26 cellular contexts compared by ENCODE assay signal in the genomic region with DNA sequence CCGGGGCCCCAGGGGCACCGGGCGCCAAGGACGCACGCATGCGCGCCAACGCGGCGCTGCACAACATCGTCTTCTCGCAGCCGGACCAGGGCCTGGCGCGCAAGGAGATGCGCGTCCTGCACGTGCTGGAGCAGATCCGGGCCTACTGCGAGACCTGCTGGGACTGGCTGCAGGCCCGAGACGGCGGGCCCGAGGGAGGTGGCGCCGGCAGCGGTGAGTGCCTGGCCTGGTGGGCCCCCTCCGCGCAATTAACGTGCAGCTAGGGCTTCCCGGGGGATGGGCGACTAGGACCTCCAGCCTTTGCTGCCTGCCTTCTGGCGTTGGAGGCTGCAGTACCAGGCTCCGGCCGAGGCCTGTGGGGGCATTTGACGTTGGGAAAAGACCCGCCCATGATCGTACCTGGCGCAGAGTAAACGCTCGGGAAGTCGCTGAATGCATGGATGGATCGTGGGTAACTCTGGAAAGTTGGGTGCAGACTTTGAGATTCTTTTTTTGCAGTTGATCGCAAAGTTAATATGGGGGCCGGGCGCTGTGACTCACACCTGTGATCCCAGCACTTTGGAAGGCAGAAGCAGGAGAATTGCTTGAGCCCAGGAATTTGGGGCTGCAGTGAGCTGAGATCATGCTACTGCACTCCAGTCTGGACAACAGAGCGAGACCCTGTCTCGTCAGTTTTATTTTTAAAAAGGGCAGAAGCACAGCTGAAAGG. TPM values are rescaled to one million over a fixed set of nuclear protein-coding genes. Genes with fewer than 3 reads are reported as not detected.
A peak's percentile ranks its signal among the peaks of the same experiment; 100 is the strongest.
DNase-seq lines count a peak whose midpoint lies in the region; FAIRE-seq and TF ChIP-seq lines count a peak whose summit lies in the region.
"Had no signal": no experiment of that assay in that cellular context is flagged by ENCODE, and none has a peak within 500 bp of the region (broad histone marks: within the 10 kb centered on the region; RNA-seq: fewer than 3 reads in every experiment).

No MANE protein-coding gene starts in this region.

- H3K4me1 ChIP-seq in H1 (replicated peaks in 1 of 4; ENCODE audit: control insufficient read depth in 3 of 4, insufficient read depth in 4 of 4, low read length in 3 of 4), result peaks cover 0 to 22% (median 18%) of the 10 kb centered on the region in 4 experiments; a peak in 6 of 7 replicates
- H3K4me1 ChIP-seq in neuronal stem cell (ENCODE audit: control insufficient read depth in 2 of 2, insufficient read depth in 1 of 2, low read depth in 1 of 2, low read length in 2 of 2), result peaks cover 15 to 16% of the 10 kb centered on the region in 2 donors
- peaks cover 5 to 18% of the 10 kb centered on the region in 2 donors for H3K4me1 ChIP-seq in thyroid gland
- H3K4me1 ChIP-seq in mesenchymal stem cell (ENCODE audit: control insufficient read depth, insufficient read depth, low read depth, low read length), result peaks cover 11% of the 10 kb centered on the region

- no peaks in the 10 kb centered on the region for H3K79me2 ChIP-seq in H1 (ENCODE audit: control insufficient read depth in 1 of 2, insufficient read depth in 2 of 2, low read length in 2 of 2)

- FAIRE-seq in H1 (lab: Jason Lieb, UNC), result no peak
- FAIRE-seq: kidney, pancreas had no signal

- H2AFZ ChIP-seq in H1 (ENCODE audit: low read length) (no peak overlapping the region), neuronal stem cell (ENCODE audit: low read length) (no peak overlapping the region), mesenchymal stem cell (ENCODE audit: low read depth, low read length) (no peak overlapping the region)

- H3K27ac ChIP-seq in H1 (ENCODE audit: low read depth, low read length) (no peak overlapping the region), neuronal stem cell (replicated peaks; ENCODE audit: low read length) (no peak overlapping the region), thyroid gland (no peak overlapping the region), mesenchymal stem cell (ENCODE audit: low read length, poor library complexity, severe bottlenecking) (no peak overlapping the region)
- H3K27ac ChIP-seq: lower lobe of right lung, pancreas, SK-N-MC had no signal

- H3K36me3 Mint-ChIP-seq in HFFc6 (ENCODE audit: low read depth), result no peaks in the 10 kb centered on the region
- H3K36me3 Mint-ChIP-seq: IgD-negative memory B cell; natural killer cell treated with Interleukin-12 subunit alpha and Interleukin-12 subunit beta and Interleukin-15 and Interleukin-18, amount 100 ng/mL, for 72 hours had no signal

- CTCF ChIA-PET in H1 (lab: Charles Lee; ENCODE audit: partially characterized antibody), result interaction anchor here (0.7 to 6.9 kb wide), 10 partner anchors 10 to 86 kb away, joined by 3 to 54 read pairs (median 3); no protein-coding TSS in a partner anchor

- H4K8ac ChIP-seq in H1 (ENCODE audit: extremely low read depth, insufficient read depth, low read length), result peak overlapping the region; percentile 79; the same call in 1 of the 2 replicates
- H4K8ac ChIP-seq in neuronal stem cell (ENCODE audit: low read depth, low read length), result no peak overlapping the region
- H4K8ac ChIP-seq in mesenchymal stem cell (ENCODE audit: low read length), result no peak overlapping the region

- H3K36me3 ChIP-seq in H1 (ENCODE audit: control insufficient read depth in 2 of 4, insufficient read depth in 4 of 4, low read length in 3 of 4) (peaks cover 0 to 2% (median 0%) of the 10 kb centered on the region in 4 experiments; a peak in 2 of 8 replicates), neuronal stem cell (replicated peaks in 1 of 2; ENCODE audit: control insufficient read depth in 2 of 2, insufficient read depth in 2 of 2, low read length in 2 of 2) (peaks cover 34 to 95% of the 10 kb centered on the region in 2 donors), thyroid gland (no peaks in the 10 kb centered on the region), mesenchymal stem cell (ENCODE audit: control insufficient read depth in 1 of 2, insufficient read depth in 2 of 2, low read depth in 1 of 2, low read length in 2 of 2) (peaks cover 0 to 20% of the 10 kb centered on the region in 2 experiments)
- H3K36me3 ChIP-seq: lower lobe of right lung, pancreas had no signal

- H3K23ac ChIP-seq in H1 (ENCODE audit: insufficient read length) (no peak overlapping the region), neuronal stem cell (ENCODE audit: low read depth, low read length, poor library complexity) (peak overlapping the region; percentile 80), mesenchymal stem cell (ENCODE audit: low read length in 2 of 2) (no peak overlapping the region)

- no peaks in the 10 kb centered on the region; the same call in 1 of the 2 replicates for H3K79me1 ChIP-seq in H1 (ENCODE audit: low read depth, low read length)
- H3K79me1 ChIP-seq in neuronal stem cell (ENCODE audit: low read depth, low read length), result peaks cover 17% of the 10 kb centered on the region
- H3K79me1 ChIP-seq in mesenchymal stem cell (replicated peaks; ENCODE audit: low read length, poor library complexity, severe bottlenecking), result no peaks in the 10 kb centered on the region

- no peak overlapping the region for H4K5ac ChIP-seq in H1 (ENCODE audit: insufficient read length, low read depth, low read length)

- H3K4me3 Mint-ChIP-seq in HFFc6, result no peak overlapping the region
- H3K4me3 Mint-ChIP-seq: CD4-positive, alpha-beta T cell; natural killer cell treated with Interleukin-12 subunit alpha and Interleukin-12 subunit beta and Interleukin-15 and Interleukin-18, amount 100 ng/mL, for 72 hours; stimulated activated effector memory CD8-positive, alpha-beta T cell treated with anti-CD3 and anti-CD28 coated beads, Interleukin-12 subunit alpha, Interleukin-12 subunit beta, amount 100 ng/mL, for 72 hours; T-helper 1 cell treated with Interleukin-12 subunit alpha and Interleukin-12 subunit beta and Interleukin-4 antibody, amounts not matched to agents 30 μg/mL and 1 μg/mL, for 36 hours had no signal

- H3K4me2 ChIP-seq in H1 (ENCODE audit: insufficient read depth in 1 of 2, low read depth in 2 of 2, low read length in 2 of 2) (peak overlapping the region in 1 of 2 experiments; percentile 51; a peak in 1 of 4 replicates), neuronal stem cell (ENCODE audit: insufficient read depth, low read length, poor library complexity, severe bottlenecking) (no peak overlapping the region), mesenchymal stem cell (ENCODE audit: low read length, poor library complexity, severe bottlenecking) (no peak overlapping the region)

- no peak overlapping the region for H3K56ac ChIP-seq in H1 (replicated peaks; ENCODE audit: insufficient read length, low read depth, low read length)

- H3K27me3 Mint-ChIP-seq in HFFc6 (ENCODE audit: insufficient read depth), result peaks cover 7% of the 10 kb centered on the region

- no peak overlapping the region for H2BK15ac ChIP-seq in H1 (ENCODE audit: low read length)
- H2BK15ac ChIP-seq in neuronal stem cell (ENCODE audit: low read length), result no peak overlapping the region
- H2BK15ac ChIP-seq in mesenchymal stem cell (ENCODE audit: low read depth, poor library complexity, severe bottlenecking), result no peak overlapping the region

- no peak overlapping the region for H3K27ac Mint-ChIP-seq in HFFc6
- H3K27ac Mint-ChIP-seq: CD4-positive, alpha-beta T cell; natural killer cell treated with Interleukin-12 subunit alpha and Interleukin-12 subunit beta and Interleukin-15 and Interleukin-18, amount 100 ng/mL, for 72 hours; stimulated activated effector memory CD8-positive, alpha-beta T cell treated with anti-CD3 and anti-CD28 coated beads, Interleukin-12 subunit alpha, Interleukin-12 subunit beta, amount 100 ng/mL, for 72 hours; T-helper 1 cell treated with Interleukin-12 subunit alpha and Interleukin-12 subunit beta and Interleukin-4 antibody, amounts not matched to agents 30 μg/mL and 1 μg/mL, for 36 hours had no signal

- H2BK12ac ChIP-seq in H1 (ENCODE audit: low read depth, low read length) (no peak overlapping the region), neuronal stem cell (ENCODE audit: low read length) (peak overlapping the region; percentile 30), mesenchymal stem cell (ENCODE audit: low read length in 2 of 2) (no peak overlapping the region)

- TF ChIP-seq CTCF in HFFc6 (IDR thresholded peaks at IDR 0.05) (peak; percentile 18; the same call in 1 of the 2 replicates), H1 (IDR thresholded peaks at IDR 0.05; ENCODE audit: control extremely low read depth in 1 of 3, insufficient read depth in 1 of 3, low read depth in 1 of 3, low read length in 3 of 3) (peak; percentile 21 to 45 (median 32)), thyroid gland (IDR thresholded peaks at IDR 0.05) (no peak)

- H2AK5ac ChIP-seq in H1 (ENCODE audit: low read depth, low read length) (no peak overlapping the region), neuronal stem cell (ENCODE audit: low read depth, low read length) (no peak overlapping the region), mesenchymal stem cell (ENCODE audit: low read length, severe bottlenecking) (no peak overlapping the region)

- H3K4ac ChIP-seq in H1 (replicated peaks; ENCODE audit: insufficient read length, low read depth, low read length), result no peak overlapping the region
- H3K4ac ChIP-seq in neuronal stem cell (ENCODE audit: low read length), result no peak overlapping the region
- H3K4ac ChIP-seq in mesenchymal stem cell (ENCODE audit: low read depth in 1 of 2, low read length in 2 of 2), result no peak overlapping the region

- H3K18ac ChIP-seq in H1 (ENCODE audit: extremely low read depth, low read length) (no peak overlapping the region), neuronal stem cell (ENCODE audit: low read length) (peak overlapping the region; percentile 28), mesenchymal stem cell (ENCODE audit: low read depth in 1 of 2, low read length in 2 of 2) (no peak overlapping the region)

- TF ChIP-seq POLR2A in H1 (IDR thresholded peaks at IDR 0.05; ENCODE audit: control extremely low read depth in 1 of 2, low read depth in 2 of 2, low read length in 2 of 2), result no peak
- TF ChIP-seq POLR2A in thyroid gland (IDR thresholded peaks at IDR 0.05), result no peak

- H4K91ac ChIP-seq in H1 (replicated peaks; ENCODE audit: insufficient read length, low read length) (no peak overlapping the region), neuronal stem cell (ENCODE audit: low read depth, low read length, poor library complexity) (no peak overlapping the region), mesenchymal stem cell (ENCODE audit: low read length) (no peak overlapping the region)

- intact Hi-C loops in thyroid gland (cut with DNase I), result no loop called here

- peaks cover 3% of the 10 kb centered on the region; the same call in 1 of the 2 replicates for H3K23me2 ChIP-seq in H1 (ENCODE audit: low read depth, low read length)

- no peak overlapping the region for H3K4me3 ChIP-seq in H1 (ENCODE audit: extremely low read depth in 1 of 4, insufficient read depth in 2 of 4, low read depth in 3 of 4, low read length in 4 of 4)
- H3K4me3 ChIP-seq in neuronal stem cell (ENCODE audit: low read length in 2 of 2), result no peak overlapping the region
- H3K4me3 ChIP-seq in thyroid gland (replicated peaks in 1 of 3), result no peak overlapping the region
- no peak overlapping the region for H3K4me3 ChIP-seq in mesenchymal stem cell (ENCODE audit: insufficient read depth in 1 of 2, low read depth in 1 of 2, low read length in 2 of 2)
- H3K4me3 ChIP-seq: lower lobe of right lung, mucosa of descending colon, pancreas, SK-N-MC had no signal

- no peaks in the 10 kb centered on the region for H3K9me3 Mint-ChIP-seq in HFFc6
- H3K9me3 Mint-ChIP-seq: CD4-positive, alpha-beta T cell; IgD-negative memory B cell; natural killer cell treated with Interleukin-12 subunit alpha and Interleukin-12 subunit beta and Interleukin-15 and Interleukin-18, amount 100 ng/mL, for 72 hours; stimulated activated effector memory CD8-positive, alpha-beta T cell treated with anti-CD3 and anti-CD28 coated beads, Interleukin-12 subunit alpha, Interleukin-12 subunit beta, amount 100 ng/mL, for 72 hours; T-helper 1 cell treated with Interleukin-12 subunit alpha and Interleukin-12 subunit beta and Interleukin-4 antibody, amounts not matched to agents 30 μg/mL and 1 μg/mL, for 36 hours had no signal

- DNase-seq in COLO668 (lab: John Stamatoyannopoulos, UW; ENCODE audit: unreplicated experiment) (peak; percentile 10), HFFc6 (no peak), H1 (ENCODE audit: low read depth in 1 of 2, low spot score in 2 of 2) (no peak), neuronal stem cell (ENCODE audit: low spot score) (no peak), thyroid gland (no peak), mesenchymal stem cell (no peak), AG08395 (ENCODE audit: low spot score) (no peak), HuH-7.5 (ENCODE audit: low spot score) (no peak)
- DNase-seq: activated CD4-positive, alpha-beta T cell treated with anti-CD3 and anti-CD28 coated beads for 1 hour; CD4-positive, alpha-beta T cell; EL; kidney; lower lobe of right lung; mucosa of descending colon; NCI-H1105; NCI-H2029; NCI-H526 treated with DMSO at 0.1 percent for 48 hours; stimulated activated CD4-positive, alpha-beta T cell treated with anti-CD3 and anti-CD28 coated beads, Interleukin-12 subunit alpha, Interleukin-12 subunit beta, amount 100 ng/mL, for 4 hours; stimulated activated CD4-positive, alpha-beta T cell treated with anti-CD3 and anti-CD28 coated beads, Interleukin-4, amount 100 ng/mL, for 1 hour had no signal

- WGBS in H1 (ENCODE audit: extremely low coverage in 1 of 2, insufficient coverage in 1 of 2, insufficient read length in 1 of 2, insufficient replicate concordance in 2 of 2, low coverage in 1 of 2, low lambda C conversion rate in 2 of 2, missing lambda C conversion rate in 1 of 2), 2 experiments, result 63% methylated on average over 40 of the region's 48 CpGs; no CpG with 5 or more reads in 1 of the 2 experiments
- no CpG with 5 or more reads among the region's 48 CpGs for WGBS in neuronal stem cell (ENCODE audit: extremely low coverage in 2 of 2, insufficient read length in 2 of 2, insufficient replicate concordance in 1 of 2), 2 donors
- WGBS in thyroid gland, 2 donors, result 21 to 22% methylated on average over 14 to 20 of the region's 48 CpGs
- WGBS in mesenchymal stem cell, result 37% methylated on average over 48 of the region's 48 CpGs

- H3K27me3 ChIP-seq in H1 (replicated peaks in 1 of 4; ENCODE audit: control insufficient read depth in 3 of 4, extremely low read depth in 1 of 4, insufficient read depth in 3 of 4, low read length in 3 of 4), result peaks cover 0 to 18% (median 10%) of the 10 kb centered on the region in 4 experiments; a peak in 4 of 7 replicates
- H3K27me3 ChIP-seq in neuronal stem cell (ENCODE audit: control insufficient read depth in 3 of 3, insufficient read depth in 3 of 3, low read depth in 1 of 3, low read length in 3 of 3), result no peaks in the 10 kb centered on the region
- H3K27me3 ChIP-seq in thyroid gland, result peaks cover 8% of the 10 kb centered on the region
- peaks cover 38 to 62% of the 10 kb centered on the region in 2 experiments for H3K27me3 ChIP-seq in mesenchymal stem cell (ENCODE audit: control insufficient read depth in 1 of 2, insufficient read depth in 1 of 2, low read length in 2 of 2)

- peak; percentile 20 to 30; a peak in 3 of 4 replicates for TF ChIP-seq RAD21 in H1 (IDR thresholded peaks at IDR 0.05 in 1 of 2, conservative IDR thresholded peaks at IDR 0.05 in 1 of 2; ENCODE audit: low read depth in 2 of 2, low read length in 2 of 2)

- H2BK20ac ChIP-seq in H1 (ENCODE audit: low read length), result no peak overlapping the region; the same call in 1 of the 2 replicates

- H3K14ac ChIP-seq in H1 (ENCODE audit: insufficient read length) (no peak overlapping the region), neuronal stem cell (ENCODE audit: low read length) (no peak overlapping the region), mesenchymal stem cell (ENCODE audit: low read length in 2 of 2) (no peak overlapping the region)

- POLR2A ChIA-PET in H1 (lab: Charles Lee; ENCODE audit: partially characterized antibody), result interaction anchor here (0.5 to 9.4 kb wide), 8 partner anchors 10 to 288 kb away, joined by 3 to 109 read pairs (median 7); no protein-coding TSS in a partner anchor

- peaks cover 2 to 6% of the 10 kb centered on the region in 2 experiments for H4K20me1 ChIP-seq in H1 (replicated peaks in 1 of 2; ENCODE audit: control insufficient read depth in 1 of 2, insufficient read depth in 2 of 2, low read length in 2 of 2)

- no peak overlapping the region for H2BK120ac ChIP-seq in H1 (replicated peaks; ENCODE audit: low read depth, low read length)
- no peak overlapping the region for H2BK120ac ChIP-seq in neuronal stem cell (ENCODE audit: low read depth, low read length)
- no peak overlapping the region for H2BK120ac ChIP-seq in mesenchymal stem cell (ENCODE audit: low read depth, low read length)

- H2BK5ac ChIP-seq in H1 (ENCODE audit: low read depth, low read length) (no peak overlapping the region), neuronal stem cell (ENCODE audit: low read length) (no peak overlapping the region), mesenchymal stem cell (ENCODE audit: low read depth, low read length, poor library complexity, severe bottlenecking) (no peak overlapping the region)

- H3K9ac ChIP-seq in H1 (replicated peaks in 1 of 4; ENCODE audit: extremely low read depth in 1 of 4, low read depth in 3 of 4, low read length in 3 of 4), result no peak overlapping the region; a peak in 1 of 7 replicates
- peak overlapping the region; percentile 63 for H3K9ac ChIP-seq in neuronal stem cell (ENCODE audit: low read depth, low read length, poor library complexity)
- no peak overlapping the region for H3K9ac ChIP-seq in mesenchymal stem cell (ENCODE audit: low read length)

- H3K9me3 ChIP-seq in H1 (ENCODE audit: insufficient read depth in 2 of 2, low read depth in 1 of 2, low read length in 1 of 2) (no peaks in the 10 kb centered on the region), neuronal stem cell (replicated peaks in 1 of 2; ENCODE audit: control insufficient read depth in 2 of 2, insufficient read depth in 1 of 2, low read depth in 1 of 2, low read length in 2 of 2) (no peaks in the 10 kb centered on the region), thyroid gland (no peaks in the 10 kb centered on the region), mesenchymal stem cell (ENCODE audit: control insufficient read depth, low read length) (no peaks in the 10 kb centered on the region)
- H3K9me3 ChIP-seq: lower lobe of right lung, mucosa of descending colon, pancreas had no signal

- TF ChIP-seq EP300 in H1 (IDR thresholded peaks at IDR 0.05; ENCODE audit: borderline replicate concordance in 1 of 2, low read depth in 2 of 2, low read length in 2 of 2), result no peak

- H3K4me1 Mint-ChIP-seq in HFFc6 (ENCODE audit: low read depth), result no peaks in the 10 kb centered on the region

RNA-seq across cellular contexts. Expression of gene APC2, which starts 7.3 kb away (rescaled TPM):
- under 1 TPM; 0.18 to 0.47 (median 0.32) TPM for total RNA-seq in HFFc6 (2021; fragmentation: NEBNext Ultra II Directional; extraction: Animal tissue kit (Norgen Biotek cat#: 25700))
- 3.7 and 4.1 TPM in 2 replicates for total RNA-seq in H1 (2021; fragmentation: NEBNext Ultra II Directional; extraction: Animal tissue kit (Norgen Biotek cat#: 25700))
- 1.3 and 3.3 TPM in 2 replicates for polyA plus RNA-seq in H1 (2011; rRNA removed)
- 3.6 TPM for polyA plus RNA-seq in H1 (2011; cell fraction: cytosol; rRNA removed)
- polyA plus RNA-seq in H1 (2011; cell fraction: nucleus; rRNA removed), result 12.1 TPM
- polyA plus RNA-seq in H1 (2012, experiment 1 of 2), result 1.2 to 2.5 TPM (median 1.6 TPM) in 4 replicates
- 0.91 TPM for polyA plus RNA-seq in H1 (2012, experiment 2 of 2)
- 0.39 TPM for polyA plus RNA-seq in H1 (2013, experiment 1 of 2)
- 0.31 TPM for polyA plus RNA-seq in H1 (2013, experiment 2 of 2)
- polyA minus RNA-seq in H1 (2011; rRNA and poly(A)+ RNA removed), result 3.3 and 4.3 TPM in 2 replicates
- polyA minus RNA-seq in H1 (2011; cell fraction: cytosol; rRNA and poly(A)+ RNA removed), result 7.2 TPM
- polyA minus RNA-seq in H1 (2011; cell fraction: nucleus; rRNA and poly(A)+ RNA removed), result 16.9 TPM
- 3.4 TPM for polyA plus RNA-seq in neuronal stem cell (2013, experiment 1 of 2)
- polyA plus RNA-seq in neuronal stem cell (2013, experiment 2 of 2), result 3.9 TPM
- total RNA-seq in thyroid gland, result under 1 TPM in 3 of 4 donors, not detected in 1; under 0.01 to 0.20 (median 0.08) TPM
- polyA plus RNA-seq in mesenchymal stem cell (2013, experiment 1 of 2), result 0.23 TPM
- polyA plus RNA-seq in mesenchymal stem cell (2013, experiment 2 of 2), result 0.23 TPM
- total RNA-seq: epithelial cell of proximal tubule had no signal

RNA-seq across cellular contexts. Expression of gene RPS15, which starts 19.0 kb away (rescaled TPM):
- 1,000 to 10,000 TPM; 1,047 to 1,358 (median 1,277) TPM for total RNA-seq in HFFc6 (2021; fragmentation: NEBNext Ultra II Directional; extraction: Animal tissue kit (Norgen Biotek cat#: 25700))
- 1,562 and 1,589 TPM in 2 replicates for total RNA-seq in H1 (2021; fragmentation: NEBNext Ultra II Directional; extraction: Animal tissue kit (Norgen Biotek cat#: 25700))
- polyA plus RNA-seq in H1 (2011; rRNA removed), result 3,890 and 4,770 TPM in 2 replicates
- polyA plus RNA-seq in H1 (2011; cell fraction: cytosol; rRNA removed), result 4,361 TPM
- 2,705 TPM for polyA plus RNA-seq in H1 (2011; cell fraction: nucleus; rRNA removed)
- 2,291 to 3,052 TPM (median 2,740 TPM) in 4 replicates for polyA plus RNA-seq in H1 (2012, experiment 1 of 2)
- polyA plus RNA-seq in H1 (2012, experiment 2 of 2), result 8,937 TPM
- 2,700 TPM for polyA plus RNA-seq in H1 (2013, experiment 1 of 2)
- polyA plus RNA-seq in H1 (2013, experiment 2 of 2), result 2,703 TPM
- polyA minus RNA-seq in H1 (2011; rRNA and poly(A)+ RNA removed), result 313 and 344 TPM in 2 replicates
- 991 TPM for polyA minus RNA-seq in H1 (2011; cell fraction: cytosol; rRNA and poly(A)+ RNA removed)
- polyA minus RNA-seq in H1 (2011; cell fraction: nucleus; rRNA and poly(A)+ RNA removed), result 590 TPM
- polyA plus RNA-seq in neuronal stem cell (2013, experiment 1 of 2), result 3,965 TPM
- 3,732 TPM for polyA plus RNA-seq in neuronal stem cell (2013, experiment 2 of 2)
- total RNA-seq in thyroid gland, result 1,000 to 10,000 TPM; 1,760 to 2,977 (median 2,488) TPM
- polyA plus RNA-seq in mesenchymal stem cell (2013, experiment 1 of 2), result 2,213 TPM
- polyA plus RNA-seq in mesenchymal stem cell (2013, experiment 2 of 2), result 2,093 TPM

RNA-seq across cellular contexts. Expression of gene C19orf25, which starts 21.8 kb away (rescaled TPM):
- total RNA-seq in HFFc6 (2021; fragmentation: NEBNext Ultra II Directional; extraction: Animal tissue kit (Norgen Biotek cat#: 25700)), result 10 to 100 TPM; 26.7 to 34.8 (median 29.6) TPM
- 41.3 and 41.4 TPM in 2 replicates for total RNA-seq in H1 (2021; fragmentation: NEBNext Ultra II Directional; extraction: Animal tissue kit (Norgen Biotek cat#: 25700))
- polyA plus RNA-seq in H1 (2011; rRNA removed), result 67.4 and 92.2 TPM in 2 replicates
- polyA plus RNA-seq in H1 (2011; cell fraction: cytosol; rRNA removed), result 63.6 TPM
- polyA plus RNA-seq in H1 (2011; cell fraction: nucleus; rRNA removed), result 64.5 TPM
- 25.3 to 39.5 TPM (median 37.9 TPM) in 4 replicates for polyA plus RNA-seq in H1 (2012, experiment 1 of 2)
- polyA plus RNA-seq in H1 (2012, experiment 2 of 2), result 36.7 TPM
- polyA plus RNA-seq in H1 (2013, experiment 1 of 2), result 39.5 TPM
- polyA plus RNA-seq in H1 (2013, experiment 2 of 2), result 40.6 TPM
- polyA minus RNA-seq in H1 (2011; rRNA and poly(A)+ RNA removed), result 12.2 and 15.1 TPM in 2 replicates
- polyA minus RNA-seq in H1 (2011; cell fraction: cytosol; rRNA and poly(A)+ RNA removed), result 22.1 TPM
- polyA minus RNA-seq in H1 (2011; cell fraction: nucleus; rRNA and poly(A)+ RNA removed), result 35.7 TPM
- 22.9 TPM for polyA plus RNA-seq in neuronal stem cell (2013, experiment 1 of 2)
- 21.4 TPM for polyA plus RNA-seq in neuronal stem cell (2013, experiment 2 of 2)
- 10 to 100 TPM; 47.0 to 64.9 (median 56.5) TPM for total RNA-seq in thyroid gland
- polyA plus RNA-seq in mesenchymal stem cell (2013, experiment 1 of 2), result 19.7 TPM
- polyA plus RNA-seq in mesenchymal stem cell (2013, experiment 2 of 2), result 19.4 TPM

RNA-seq across cellular contexts. Expression of gene PCSK4, which starts 33.0 kb away (rescaled TPM):
- total RNA-seq in HFFc6 (2021; fragmentation: NEBNext Ultra II Directional; extraction: Animal tissue kit (Norgen Biotek cat#: 25700)), result 1 to 10 TPM in 3 of 6 experiments, under 1 TPM in 3; 0.34 to 1.2 (median 0.98) TPM
- total RNA-seq in H1 (2021; fragmentation: NEBNext Ultra II Directional; extraction: Animal tissue kit (Norgen Biotek cat#: 25700)), result 9.7 and 9.8 TPM in 2 replicates
- polyA plus RNA-seq in H1 (2011; rRNA removed), result 10.7 and 18.3 TPM in 2 replicates
- polyA plus RNA-seq in H1 (2011; cell fraction: cytosol; rRNA removed), result 13.4 TPM
- 104 TPM for polyA plus RNA-seq in H1 (2011; cell fraction: nucleus; rRNA removed)
- polyA plus RNA-seq in H1 (2012, experiment 1 of 2), result 7.7 to 16.1 TPM (median 11.6 TPM) in 4 replicates
- polyA plus RNA-seq in H1 (2012, experiment 2 of 2), result 5.0 TPM
- 8.5 TPM for polyA plus RNA-seq in H1 (2013, experiment 1 of 2)
- 5.6 TPM for polyA plus RNA-seq in H1 (2013, experiment 2 of 2)
- polyA minus RNA-seq in H1 (2011; rRNA and poly(A)+ RNA removed), result 1.6 and 1.9 TPM in 2 replicates
- polyA minus RNA-seq in H1 (2011; cell fraction: cytosol; rRNA and poly(A)+ RNA removed), result 8.1 TPM
- 14.3 TPM for polyA minus RNA-seq in H1 (2011; cell fraction: nucleus; rRNA and poly(A)+ RNA removed)
- 8.3 TPM for polyA plus RNA-seq in neuronal stem cell (2013, experiment 1 of 2)
- 7.9 TPM for polyA plus RNA-seq in neuronal stem cell (2013, experiment 2 of 2)
- total RNA-seq in thyroid gland, result 10 to 100 TPM in 1 of 4 donors, 1 to 10 TPM in 3; 2.8 to 10.4 (median 6.3) TPM
- polyA plus RNA-seq in mesenchymal stem cell (2013, experiment 1 of 2), result 2.0 TPM
- polyA plus RNA-seq in mesenchymal stem cell (2013, experiment 2 of 2), result 1.4 TPM
- polyA plus RNA-seq: IgD-negative memory B cell had no signal

RNA-seq across cellular contexts. Expression of gene REEP6, which starts 33.8 kb away (rescaled TPM):
- total RNA-seq in HFFc6 (2021; fragmentation: NEBNext Ultra II Directional; extraction: Animal tissue kit (Norgen Biotek cat#: 25700)), result 1 to 10 TPM; 1.7 to 4.6 (median 2.1) TPM
- total RNA-seq in H1 (2021; fragmentation: NEBNext Ultra II Directional; extraction: Animal tissue kit (Norgen Biotek cat#: 25700)), result 12.6 and 13.4 TPM in 2 replicates
- polyA plus RNA-seq in H1 (2011; rRNA removed), result 20.7 and 31.4 TPM in 2 replicates
- polyA plus RNA-seq in H1 (2011; cell fraction: cytosol; rRNA removed), result 12.6 TPM
- polyA plus RNA-seq in H1 (2011; cell fraction: nucleus; rRNA removed), result 14.4 TPM
- 8.7 to 19.5 TPM (median 15.4 TPM) in 4 replicates for polyA plus RNA-seq in H1 (2012, experiment 1 of 2)
- 12.8 TPM for polyA plus RNA-seq in H1 (2012, experiment 2 of 2)
- polyA plus RNA-seq in H1 (2013, experiment 1 of 2), result 17.9 TPM
- polyA plus RNA-seq in H1 (2013, experiment 2 of 2), result 25.1 TPM
- polyA minus RNA-seq in H1 (2011; rRNA and poly(A)+ RNA removed), result 4.2 and 5.5 TPM in 2 replicates
- 13.8 TPM for polyA minus RNA-seq in H1 (2011; cell fraction: cytosol; rRNA and poly(A)+ RNA removed)
- 6.6 TPM for polyA minus RNA-seq in H1 (2011; cell fraction: nucleus; rRNA and poly(A)+ RNA removed)
- 18.0 TPM for polyA plus RNA-seq in neuronal stem cell (2013, experiment 1 of 2)
- 17.5 TPM for polyA plus RNA-seq in neuronal stem cell (2013, experiment 2 of 2)
- 1 to 10 TPM; 4.2 to 8.5 (median 5.9) TPM for total RNA-seq in thyroid gland
- polyA plus RNA-seq in mesenchymal stem cell (2013, experiment 1 of 2), result 3.1 TPM
- 3.7 TPM for polyA plus RNA-seq in mesenchymal stem cell (2013, experiment 2 of 2)

Comparison
In these comparisons a context has a peak if more than half of its experiments do, and no peak if none do; other contexts are left out.
1. CTCF ChIP-seq: peak in HFFc6 (single experiment) and H1 (3 of 3); none in thyroid gland (0 of 6).